Comparison of ENCODE assay signal across 1 cellular context in genomic region chr1:23555225-23555801, GRCh38.
A peak's percentile ranks its signal among the peaks of the same experiment; 100 is the strongest.
TF ChIP-seq lines count a peak whose summit lies in the region.

No MANE protein-coding gene starts in this region.

TF ChIP-seq in K562, 482 proteins besides CTCF, POLR2A, EP300 and RAD21 (continued from another document):
- TF ChIP-seq E2F6 (IDR thresholded peaks at IDR 0.05; ENCODE audit: borderline replicate concordance in 1 of 2, extremely low read depth in 1 of 2, insufficient read depth in 1 of 2, insufficient read length in 1 of 2, low read depth in 1 of 2, low read length in 1 of 2, poor library complexity in 1 of 2, severe bottlenecking in 1 of 2) (peak in 1 of 2 experiments; percentile 40), ZNF764 (CRISPR knock-in tag; IDR thresholded peaks at IDR 0.05; ENCODE audit: low read depth) (no peak), STAT5A (IDR thresholded peaks at IDR 0.05; ENCODE audit: borderline replicate concordance, low read length) (no peak), RBBP5 (IDR thresholded peaks at IDR 0.05; ENCODE audit: borderline replicate concordance, insufficient read depth, low read length, poor library complexity, severe bottlenecking) (no peak), CEBPG (CRISPR knock-in tag; IDR thresholded peaks at IDR 0.05) (no peak), CEBPG (tag; conservative IDR thresholded peaks at IDR 0.05 in 1 of 2, IDR thresholded peaks at IDR 0.05 in 1 of 2) (no peak), CREB3 (tag; conservative IDR thresholded peaks at IDR 0.05; ENCODE audit: low read depth) (peak; percentile 42; the same call in 1 of the 2 replicates), RHOXF2B (CRISPR knock-in tag; conservative IDR thresholded peaks at IDR 0.05) (no peak), MLLT1 (IDR thresholded peaks at IDR 0.05) (0 out of 4 replicates have a peak, but pooled peaks of 1 of the 2 experiments have one; percentile 67), ZNF644 (tag; IDR thresholded peaks at IDR 0.05; ENCODE audit: low read depth) (no peak), ZNF592 (IDR thresholded peaks at IDR 0.05) (peak; percentile 14), ZBTB9 (CRISPR knock-in tag; IDR thresholded peaks at IDR 0.05) (no peak), ZBTB12 (CRISPR knock-in tag; IDR thresholded peaks at IDR 0.05) (no peak), ATF3 (IDR thresholded peaks at IDR 0.05) (no peak), ATF3 (CRISPR knock-in tag; conservative IDR thresholded peaks at IDR 0.05) (no peak; the same call in none of the 2 replicates), SIN3A (IDR thresholded peaks at IDR 0.05; ENCODE audit: borderline replicate concordance in 2 of 2, control insufficient read depth in 1 of 2, low read depth in 2 of 2, low read length in 2 of 2) (no peak), ZNF740 (CRISPR knock-in tag; IDR thresholded peaks at IDR 0.05) (no peak), ZNF740 (tag; IDR thresholded peaks at IDR 0.05) (no peak), PHTF2 (CRISPR knock-in tag; IDR thresholded peaks at IDR 0.05) (no peak), ZNF584 (CRISPR knock-in tag; IDR thresholded peaks at IDR 0.05; ENCODE audit: low read depth) (no peak), ZNF766 (CRISPR knock-in tag; conservative IDR thresholded peaks at IDR 0.05) (0 out of 2 replicates have a peak, but pooled peaks have one; percentile 5), SAP30 (IDR thresholded peaks at IDR 0.05; ENCODE audit: borderline replicate concordance, insufficient read depth, low read depth, low read length, poor library complexity, severe bottlenecking) (peak; percentile 16), ZNF75A (CRISPR knock-in tag; IDR thresholded peaks at IDR 0.05) (no peak), E4F1 (CRISPR knock-in tag; IDR thresholded peaks at IDR 0.05; ENCODE audit: borderline replicate concordance) (no peak), NBN (IDR thresholded peaks at IDR 0.05; ENCODE audit: low read depth) (0 out of 2 replicates have a peak, but pooled peaks have one; percentile 92), FOXA3 (CRISPR knock-in tag; conservative IDR thresholded peaks at IDR 0.05 in 1 of 2, IDR thresholded peaks at IDR 0.05 in 1 of 2) (peak in 1 of 2 experiments; percentile 52; a peak in 1 of 4 replicates), ILF3 (IDR thresholded peaks at IDR 0.05; ENCODE audit: borderline replicate concordance) (no peak), BHLHE40 (IDR thresholded peaks at IDR 0.05; ENCODE audit: low read length) (no peak), ZNF696 (CRISPR knock-in tag; conservative IDR thresholded peaks at IDR 0.05) (0 out of 2 replicates have a peak, but pooled peaks have one; percentile 64), ILK (tag; IDR thresholded peaks at IDR 0.05; ENCODE audit: borderline replicate concordance, low read depth) (no peak), SRSF1 (IDR thresholded peaks at IDR 0.05; ENCODE audit: low read depth, low read length) (no peak), PCBP2 (IDR thresholded peaks at IDR 0.05; ENCODE audit: low read depth, low read length, poor library complexity, severe bottlenecking) (no peak), CBFA2T3 (IDR thresholded peaks at IDR 0.05) (no peak), TARDBP (IDR thresholded peaks at IDR 0.05) (0 out of 2 replicates have a peak, but pooled peaks have one; percentile 55), HINFP (tag; conservative IDR thresholded peaks at IDR 0.05; ENCODE audit: low read depth) (0 out of 2 replicates have a peak, but pooled peaks have one; percentile 7)
